ENCODE assay signal across 25 cellular contexts in the genomic region with DNA sequence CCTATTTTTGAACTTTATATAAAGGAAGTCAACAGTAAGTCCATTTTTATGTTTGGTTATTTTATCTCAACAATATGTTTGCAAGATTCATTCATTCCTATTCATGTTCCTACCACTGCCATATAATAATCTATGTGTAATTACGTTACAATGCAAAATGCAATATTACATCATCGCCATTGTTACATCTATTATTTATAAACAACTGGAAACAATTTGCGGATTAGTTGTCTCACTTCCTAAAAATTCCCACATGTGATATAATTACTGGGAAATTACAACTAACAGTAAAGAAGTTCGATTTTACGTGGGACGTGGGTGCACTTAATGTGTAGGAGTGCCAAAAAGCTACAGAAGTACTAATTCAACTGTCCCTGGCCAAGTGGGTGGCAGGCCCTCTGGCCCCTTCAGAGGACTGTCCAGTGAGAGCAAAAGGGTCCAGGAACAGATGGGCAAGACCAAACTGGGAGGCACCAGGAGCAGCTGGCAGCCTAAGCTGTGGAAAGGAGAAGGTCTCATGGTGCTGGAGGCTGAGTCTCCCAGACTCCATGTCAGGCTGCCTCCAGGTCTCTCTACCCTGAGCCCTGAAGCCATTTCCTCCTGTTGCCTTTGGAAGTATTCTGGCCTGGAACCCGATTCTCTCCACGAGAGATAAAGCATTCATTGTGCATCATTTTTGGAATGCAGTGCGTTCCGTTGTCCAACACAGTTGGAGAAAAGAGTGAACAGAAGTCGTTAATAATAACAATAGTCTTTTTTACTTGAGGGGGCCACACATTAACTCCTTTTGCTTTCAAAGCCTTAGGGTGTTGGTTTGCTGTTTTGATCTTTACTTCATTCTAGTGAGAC. TPM values are rescaled to one million over a fixed set of nuclear protein-coding genes. Genes with fewer than 3 reads are reported as not detected.
DNase-seq lines count a peak whose midpoint lies in the region; ATAC-seq, FAIRE-seq and TF ChIP-seq lines count a peak whose summit lies in the region.
"Had no signal": no experiment of that assay in that cellular context is flagged by ENCODE, and none has a peak within 500 bp of the region (broad histone marks: within the 10 kb centered on the region; RNA-seq: fewer than 3 reads in every experiment).

No MANE protein-coding gene starts in this region.

- H3K4me3 ChIP-seq in psoas muscle: no peak overlapping the region
- H3K4me3 ChIP-seq: colonic mucosa, smooth muscle cell, uterus had no signal

- H3K27ac ChIP-seq in psoas muscle: peak overlapping the region; percentile 42
- H3K27ac ChIP-seq: colonic mucosa, uterus had no signal

- WGBS in psoas muscle, 3 donors: 51 to 59% (median 59%) methylated on average over 11 of the region's 11 CpGs

- no peak overlapping the region for H3K27ac Mint-ChIP-seq in CD14-positive monocyte
- H3K27ac Mint-ChIP-seq: effector memory CD8-positive, alpha-beta T cell; T-helper 1 cell treated with Interleukin-12 subunit alpha and Interleukin-12 subunit beta and Interleukin-4 antibody, amounts not matched to agents 30 μg/mL and 1 μg/mL, for 36 hours had no signal

- no peaks in the 10 kb centered on the region for H3K36me3 ChIP-seq in psoas muscle (ENCODE audit: insufficient read depth in 1 of 2, low read depth in 1 of 2)
- H3K36me3 ChIP-seq: colonic mucosa, uterus had no signal

- H3K36me3 Mint-ChIP-seq in CD14-positive monocyte: no peaks in the 10 kb centered on the region
- H3K36me3 Mint-ChIP-seq: brain had no signal

- H3K9me3 Mint-ChIP-seq in CD14-positive monocyte: peaks cover 0 to 1% (median 0%) of the 10 kb centered on the region in 7 donors
- H3K9me3 Mint-ChIP-seq: activated T-cell treated with anti-CD3 and anti-CD28 coated beads, Interleukin-2, amount 50 U/mL, for 4 hours; effector memory CD8-positive, alpha-beta T cell; T-helper 1 cell treated with Interleukin-12 subunit alpha and Interleukin-12 subunit beta and Interleukin-4 antibody, amounts not matched to agents 30 μg/mL and 1 μg/mL, for 36 hours had no signal

- no peaks in the 10 kb centered on the region for H3K27me3 ChIP-seq in psoas muscle (ENCODE audit: insufficient read depth in 3 of 3, low read length in 2 of 3)
- H3K27me3 ChIP-seq: colonic mucosa, uterus had no signal

- no peak for TF ChIP-seq CTCF in CD14-positive monocyte (IDR thresholded peaks at IDR 0.05)
- no peak for TF ChIP-seq CTCF in psoas muscle (IDR thresholded peaks at IDR 0.05)

- ATAC-seq in esophagus mucosa (peak; percentile 2), psoas muscle (no peak), GM21447 (IDR thresholded peaks at IDR 0.05; ENCODE audit: unreplicated experiment) (no peak), GM19324 (IDR thresholded peaks at IDR 0.05; ENCODE audit: low FRiP score, unreplicated experiment) (no peak)
- ATAC-seq: activated T-cell treated with anti-CD3 and anti-CD28 coated beads, Interleukin-2, amount 50 U/mL, for 4 hours; effector memory CD8-positive, alpha-beta T cell; Panc1 had no signal

- DNase-seq in CD14-positive monocyte (ENCODE audit: low spot score) (peak; percentile 11), RPMI7951 (ENCODE audit: low read depth) (peak; percentile 4), psoas muscle (no peak), frontal cortex (ENCODE audit: low spot score in 2 of 2) (no peak), NOMO-1 treated with DMSO at 0.1 percent for 48 hours (lab: John Stamatoyannopoulos, UW; ENCODE audit: unreplicated experiment) (no peak)
- DNase-seq: activated CD4-positive, alpha-beta T cell treated with anti-CD3 and anti-CD28 coated beads for 4 hours; activated T-cell treated with anti-CD3 and anti-CD28 coated beads, Interleukin-2, amount 50 U/mL, for 4 hours; C1 segment of cervical spinal cord; colonic mucosa; effector memory CD8-positive, alpha-beta T cell; mesenchymal stem cell; MM.1S; NCI-H1436; NCI-H2171; NCI-H524; NK-92 treated with Interleukin-12 subunit alpha and Interleukin-12 subunit beta, amount 100 ng/mL, for 24 hours; uterus had no signal

- FAIRE-seq in frontal cortex (lab: Jason Lieb, UNC): no peak

- H3K4me3 Mint-ChIP-seq in CD14-positive monocyte: no peak overlapping the region
- H3K4me3 Mint-ChIP-seq: activated T-cell treated with anti-CD3 and anti-CD28 coated beads, Interleukin-2, amount 50 U/mL, for 4 hours; brain; effector memory CD8-positive, alpha-beta T cell; T-helper 1 cell treated with Interleukin-12 subunit alpha and Interleukin-12 subunit beta and Interleukin-4 antibody, amounts not matched to agents 30 μg/mL and 1 μg/mL, for 36 hours had no signal

- peaks cover 4% of the 10 kb centered on the region for H3K4me1 ChIP-seq in psoas muscle
- H3K4me1 ChIP-seq: colonic mucosa, uterus had no signal

- no peaks in the 10 kb centered on the region for H3K4me1 Mint-ChIP-seq in CD14-positive monocyte

- H3K27me3 Mint-ChIP-seq in CD14-positive monocyte (ENCODE audit: low read depth in 3 of 3): peaks cover 1 to 6% (median 6%) of the 10 kb centered on the region in 3 donors

- H3K9me3 ChIP-seq in psoas muscle: no peaks in the 10 kb centered on the region
- H3K9me3 ChIP-seq: colonic mucosa, uterus had no signal

- intact Hi-C loops in CD14-positive monocyte (cut with micrococcal nuclease): no loop called here
- intact Hi-C loops in psoas muscle (cut with DNase I): no loop called here

RNA-seq across cellular contexts. Expression of a gene that starts 42.9 kb away (rescaled TPM):
- not detected for polyA plus RNA-seq in CD14-positive monocyte
- total RNA-seq in RPMI7951 (2014; rRNA removed; shearing (Covaris generic)): not detected in 2 replicates
- total RNA-seq in esophagus mucosa: 3.9 TPM
- total RNA-seq in psoas muscle: 10 to 100 TPM in 1 of 4 donors, 1 to 10 TPM in 3; 4.3 to 26.6 (median 6.1) TPM
- 1 to 10 TPM in 2 of 3 donors, under 1 TPM in 1; 0.52 to 5.9 (median 4.3) TPM for polyA plus RNA-seq in psoas muscle
- total RNA-seq in frontal cortex: not detected
- total RNA-seq: activated T-cell treated with anti-CD3 and anti-CD28 coated beads, Interleukin-2, amount 50 U/mL, for 4 hours; subcutaneous adipose tissue had no signal

RNA-seq across cellular contexts. Expression of a gene that starts 51.2 kb away (rescaled TPM):
- polyA plus RNA-seq in CD14-positive monocyte (not detected), psoas muscle (1 to 10 TPM in 2 of 3 donors, under 1 TPM in 1; 0.32 to 2.7 (median 2.4) TPM)
- total RNA-seq in RPMI7951 (2014; rRNA removed; shearing (Covaris generic)): under 0.01 TPM in 1 of 2 replicates, not detected in the other
- total RNA-seq in esophagus mucosa (608 TPM), psoas muscle (1 to 10 TPM; 1.2 to 6.7 (median 3.3) TPM), frontal cortex (under 0.01 TPM)
- total RNA-seq: activated T-cell treated with anti-CD3 and anti-CD28 coated beads, Interleukin-2, amount 50 U/mL, for 4 hours had no signal

Comparison
In these comparisons a context has a peak if more than half of its experiments do, and no peak if none do; other contexts are left out.
1. DNase-seq: peak in CD14-positive monocyte (single experiment) and RPMI7951 (single experiment); none in psoas muscle (0 of 2), frontal cortex (0 of 2) and NOMO-1 treated with DMSO at 0.1 percent for 48 hours (single experiment).
2. RNA of a gene that starts 51.2 kb away (total RNA-seq): 608 TPM in esophagus mucosa (single experiment); 1.2 to 6.7 TPM in psoas muscle, under 0.01 TPM in RPMI7951 and under 0.01 TPM in frontal cortex (single experiment); every median in the first group is over 10 times any median in the second.